In the genomic region with DNA sequence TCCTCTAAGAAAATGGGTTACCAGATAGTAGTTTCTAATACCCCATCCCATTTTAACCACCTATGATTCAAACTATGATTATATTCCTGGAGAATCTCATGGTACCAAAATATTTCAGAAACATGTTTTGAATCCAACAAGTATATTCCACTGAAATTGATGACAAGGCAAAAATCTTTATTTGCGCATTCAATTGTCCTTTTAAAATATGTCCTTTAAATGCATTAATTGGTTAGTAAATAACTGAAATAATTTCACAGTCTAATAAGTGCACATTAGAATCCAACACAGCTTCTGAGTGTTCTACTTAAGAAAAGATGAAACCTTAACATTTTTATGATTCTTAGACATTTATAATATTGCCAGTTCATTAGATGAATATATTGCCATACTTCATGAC, we compare ENCODE assay signal across 31 cellular contexts.
"Had no signal": no experiment of that assay in that cellular context is flagged by ENCODE, and none has a peak within 500 bp of the region (broad histone marks: within the 10 kb centered on the region; RNA-seq: fewer than 3 reads in every experiment).

No MANE protein-coding gene starts in this region.

- H3K27ac ChIP-seq: ascending aorta, cardiac muscle cell, WERI-Rb-1 had no signal

- H3K36me3 ChIP-seq: ascending aorta, cardiac muscle cell, WERI-Rb-1 had no signal

- H3K27me3 ChIP-seq: ascending aorta had no signal

- ATAC-seq: activated CD4-positive, alpha-beta T cell treated with anti-CD3 and anti-CD28 coated beads for 36 hours; activated CD4-positive, CD25-positive, alpha-beta regulatory T cell treated with anti-CD3 and anti-CD28 coated beads, Interleukin-2, amount 50 U/mL, for 24 hours; activated CD8-positive, alpha-beta memory T cell treated with anti-CD3 and anti-CD28 coated beads, Interleukin-2, amount 10 ng/mL, durations not matched to agents 7 days and 5 days; activated CD8-positive, alpha-beta T cell treated with anti-CD3 and anti-CD28 coated beads, Interleukin-2, amount 10 ng/mL, durations not matched to agents 7 days and 5 days; activated naive CD8-positive, alpha-beta T cell treated with anti-CD3 and anti-CD28 coated beads, Interleukin-2, amount 50 U/mL, for 24 hours; WTC11 had no signal

- DNase-seq: activated CD4-positive, alpha-beta memory T cell treated with anti-CD3 and anti-CD28 coated beads, Interleukin-2, amount 10 ng/mL, durations not matched to agents 7 days and 5 days; activated CD4-positive, alpha-beta T cell treated with anti-CD3 and anti-CD28 coated beads for 1 hour; activated CD4-positive, alpha-beta T cell treated with anti-CD3 and anti-CD28 coated beads for 36 hours; activated CD4-positive, alpha-beta T cell treated with anti-CD3 and anti-CD28 coated beads for 48 hours; activated CD4-positive, alpha-beta T cell treated with anti-CD3 and anti-CD28 coated beads, Interleukin-2, amount 10 ng/mL, durations not matched to agents 7 days and 5 days; activated CD4-positive, alpha-beta T cell treated with anti-CD3 and anti-CD28 coated beads, Interleukin-2, amount 50 U/mL, for 48 hours; activated CD4-positive, CD25-positive, alpha-beta regulatory T cell; activated CD8-positive, alpha-beta memory T cell treated with anti-CD3 and anti-CD28 coated beads for 24 hours; activated CD8-positive, alpha-beta memory T cell treated with anti-CD3 and anti-CD28 coated beads, Interleukin-2, amount 10 ng/mL, durations not matched to agents 7 days and 5 days; activated CD8-positive, alpha-beta memory T cell treated with anti-CD3 and anti-CD28 coated beads, Interleukin-2, amount 50 U/mL, for 48 hours; activated CD8-positive, alpha-beta T cell treated with anti-CD3 and anti-CD28 coated beads, Interleukin-2, amount 10 ng/mL, durations not matched to agents 7 days and 5 days; activated effector memory CD4-positive, alpha-beta T cell treated with Interleukin-2 at 50 U/mL for 16 hours; activated gamma-delta T cell; activated naive CD4-positive, alpha-beta T cell treated with anti-CD3 and anti-CD28 coated beads, Interleukin-2, amount 10 ng/mL, durations not matched to agents 7 days and 5 days; activated naive CD4-positive, alpha-beta T cell treated with Interleukin-2 at 50 U/mL for 16 hours; activated naive CD8-positive, alpha-beta T cell treated with anti-CD3 and anti-CD28 coated beads, Interleukin-2, amount 10 ng/mL, durations not matched to agents 7 days and 5 days; activated naive CD8-positive, alpha-beta T cell treated with anti-CD3 and anti-CD28 coated beads, Interleukin-2, amount 50 U/mL, for 24 hours; activated T-cell treated with anti-CD3 and anti-CD28 coated beads, Interleukin-2, amount 50 U/mL, for 24 hours; activated T-cell treated with anti-CD3 and anti-CD28 coated beads, Interleukin-2, amount 50 U/mL, for 48 hours; amygdala; anterior cingulate cortex; caudate nucleus; cerebellar nuclear complex; T-helper 2 cell; T-helper 9 cell; WERI-Rb-1 had no signal

- H3K4me3 ChIP-seq: ascending aorta, cardiac muscle cell had no signal

- H3K4me1 ChIP-seq: ascending aorta had no signal

- H3K9me3 ChIP-seq: ascending aorta had no signal

- FAIRE-seq: bronchial epithelial cell had no signal
